Comparison of ENCODE assay signal across 16 cellular contexts in the genomic region with DNA sequence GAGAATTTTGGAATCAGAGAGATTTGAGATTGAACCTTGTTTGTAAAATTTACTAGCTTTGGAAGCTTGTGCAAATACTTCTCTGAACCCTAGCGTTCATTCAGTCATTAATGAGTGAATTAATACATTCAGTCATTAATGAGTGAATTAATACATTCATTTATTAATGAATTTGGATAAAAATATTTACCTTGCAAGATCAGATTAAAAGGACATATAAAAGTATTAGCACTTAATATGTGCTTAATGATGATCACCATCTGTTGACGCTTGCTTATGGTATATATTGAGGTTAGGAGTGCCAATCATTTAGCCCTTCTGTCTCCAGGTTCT. TPM values are rescaled to one million over a fixed set of nuclear protein-coding genes. Genes with fewer than 3 reads are reported as not detected.
DNase-seq lines count a peak whose midpoint lies in the region; ATAC-seq, FAIRE-seq and TF ChIP-seq lines count a peak whose summit lies in the region.
"Had no signal": no experiment of that assay in that cellular context is flagged by ENCODE, and none has a peak within 500 bp of the region (broad histone marks: within the 10 kb centered on the region; RNA-seq: fewer than 3 reads in every experiment).

No MANE protein-coding gene starts in this region.

- no peak overlapping the region for H3K27ac Mint-ChIP-seq in activated T-helper 2 cell treated with anti-CD3 and anti-CD28 coated beads, Interferon-gamma antibody, Interleukin-2, Interleukin-4, amounts not matched to agents 10 μg/mL and 5 μg/mL and 100 μg/mL, durations not matched to agents 14 hours and 24 hours and 36 hours
- H3K27ac Mint-ChIP-seq: activated CD4-positive, alpha-beta memory T cell treated with anti-CD3 and anti-CD28 coated beads, Interleukin-2, amount 10 ng/mL, durations not matched to agents 7 days and 5 days had no signal

- H3K9ac ChIP-seq in HepG2 (ENCODE audit: insufficient read depth, low read depth, low read length) (peak overlapping the region; percentile 53), smooth muscle cell (ENCODE audit: low read depth) (peak overlapping the region; percentile 10)

- peaks cover 38% of the 10 kb centered on the region for H3K4me1 Mint-ChIP-seq in activated T-helper 2 cell treated with anti-CD3 and anti-CD28 coated beads, Interferon-gamma antibody, Interleukin-2, Interleukin-4, amounts not matched to agents 10 μg/mL and 5 μg/mL and 100 μg/mL, durations not matched to agents 14 hours and 24 hours and 36 hours (ENCODE audit: low read depth)

- peak overlapping the region; percentile 67 for H3K4me2 ChIP-seq in HepG2 (ENCODE audit: low read depth, low read length)
- peak overlapping the region; percentile 81 for H3K4me2 ChIP-seq in smooth muscle cell

- no peaks in the 10 kb centered on the region for H3K27me3 Mint-ChIP-seq in activated T-helper 2 cell treated with anti-CD3 and anti-CD28 coated beads, Interferon-gamma antibody, Interleukin-2, Interleukin-4, amounts not matched to agents 10 μg/mL and 5 μg/mL and 100 μg/mL, durations not matched to agents 14 hours and 24 hours and 36 hours (ENCODE audit: low read depth)
- H3K27me3 Mint-ChIP-seq: activated CD4-positive, alpha-beta memory T cell treated with anti-CD3 and anti-CD28 coated beads, Interleukin-2, amount 10 ng/mL, durations not matched to agents 7 days and 5 days; CD8-positive, alpha-beta memory T cell had no signal

- no peak overlapping the region for H3K4me3 Mint-ChIP-seq in activated T-helper 2 cell treated with anti-CD3 and anti-CD28 coated beads, Interferon-gamma antibody, Interleukin-2, Interleukin-4, amounts not matched to agents 10 μg/mL and 5 μg/mL and 100 μg/mL, durations not matched to agents 14 hours and 24 hours and 36 hours (ENCODE audit: low read depth)
- H3K4me3 Mint-ChIP-seq: activated CD4-positive, alpha-beta memory T cell treated with anti-CD3 and anti-CD28 coated beads, Interleukin-2, amount 10 ng/mL, durations not matched to agents 7 days and 5 days had no signal

- H3K4me1 ChIP-seq in Panc1 (ENCODE audit: control insufficient read depth, insufficient read depth, low read length) (peaks cover 48% of the 10 kb centered on the region), HepG2 (ENCODE audit: insufficient read depth, low read length) (peaks cover 100% of the 10 kb centered on the region), smooth muscle cell (ENCODE audit: low read depth) (peaks cover 43% of the 10 kb centered on the region)
- H3K4me1 ChIP-seq: gastrocnemius medialis had no signal

- H3K79me2 ChIP-seq in HepG2 (ENCODE audit: insufficient read depth, low read length) (peaks cover 99% of the 10 kb centered on the region), smooth muscle cell (ENCODE audit: low read depth) (peaks cover 67% of the 10 kb centered on the region)

- intact Hi-C loops in Panc1 (cut with micrococcal nuclease; ENCODE audit: unreplicated experiment) (loop anchor here (1.0 kb wide), 1 partner anchor 100 kb away; no protein-coding TSS in a partner anchor), HepG2 (cut with micrococcal nuclease; ENCODE audit: unreplicated experiment) (loop anchor here (1.0 to 5.0 kb wide), 3 partner anchors 100 to 344 kb away; no protein-coding TSS in a partner anchor)
- intact Hi-C loops in activated T-helper 2 cell treated with anti-CD3 and anti-CD28 coated beads, Interferon-gamma antibody, Interleukin-2, Interleukin-4, amounts not matched to agents 10 μg/mL and 5 μg/mL and 100 μg/mL, durations not matched to agents 14 hours and 24 hours and 36 hours (cut with micrococcal nuclease), result loop anchor here (1.0 to 10.0 kb wide), 2 partner anchors 61 to 100 kb away; no protein-coding TSS in a partner anchor

- in situ Hi-C loops in Panc1 (cut with HindIII; ENCODE audit: low pct_unique_long_range_greater_than_20kb, low sequenced_read_pairs), result no loop called here
- in situ Hi-C loops in HepG2 (cut with HindIII; ENCODE audit: extremely low pct_ligation_motif_present, low pct_unique_long_range_greater_than_20kb), result loop anchor here (5.0 to 25.0 kb wide), 2 partner anchors 99 to 334 kb away; no protein-coding TSS in a partner anchor

- WGBS in HepG2 (ENCODE audit: low lambda C conversion rate), result 78% methylated on average over 2 of the region's 2 CpGs
- 81% methylated on average over 2 of the region's 2 CpGs for WGBS in smooth muscle cell (ENCODE audit: low lambda C conversion rate)

- H2AFZ ChIP-seq in HepG2 (ENCODE audit: low read length) (no peak overlapping the region), smooth muscle cell (ENCODE audit: low read depth) (no peak overlapping the region)

- H3K27me3 ChIP-seq in Panc1 (ENCODE audit: control insufficient read depth, insufficient read depth, low read length) (no peaks in the 10 kb centered on the region), HepG2 (ENCODE audit: control insufficient read depth in 1 of 2, insufficient read depth in 2 of 2, low read length in 2 of 2) (no peaks in the 10 kb centered on the region), smooth muscle cell (ENCODE audit: low read depth) (no peaks in the 10 kb centered on the region)
- H3K27me3 ChIP-seq: gastrocnemius medialis, thyroid gland had no signal

- no TSS peak for BruUV-seq in Panc1 (replicated peaks; lab: Mats Ljungman, UMichigan)
- no TSS peak for BruUV-seq in HepG2 (replicated peaks; lab: Mats Ljungman, UMichigan)

- POLR2A ChIA-PET in Panc1 (lab: Charles Lee), result no interaction called here
- POLR2A ChIA-PET in HepG2 (lab: Yijun Ruan, JAX), result interaction anchor here (0.9 to 4.2 kb wide), 9 partner anchors 13 to 104 kb away, joined by 5 to 33 read pairs (median 7); no protein-coding TSS in a partner anchor

- H3K9me3 Mint-ChIP-seq in activated T-helper 2 cell treated with anti-CD3 and anti-CD28 coated beads, Interferon-gamma antibody, Interleukin-2, Interleukin-4, amounts not matched to agents 10 μg/mL and 5 μg/mL and 100 μg/mL, durations not matched to agents 14 hours and 24 hours and 36 hours, result no peaks in the 10 kb centered on the region
- H3K9me3 Mint-ChIP-seq: activated CD4-positive, alpha-beta memory T cell treated with anti-CD3 and anti-CD28 coated beads, Interleukin-2, amount 10 ng/mL, durations not matched to agents 7 days and 5 days; CD8-positive, alpha-beta memory T cell had no signal

- H3K36me3 Mint-ChIP-seq in activated T-helper 2 cell treated with anti-CD3 and anti-CD28 coated beads, Interferon-gamma antibody, Interleukin-2, Interleukin-4, amounts not matched to agents 10 μg/mL and 5 μg/mL and 100 μg/mL, durations not matched to agents 14 hours and 24 hours and 36 hours (ENCODE audit: low read depth), result peaks cover 3% of the 10 kb centered on the region

- no peak for TF ChIP-seq POLR2A in HepG2 (IDR thresholded peaks at IDR 0.05; ENCODE audit: insufficient read depth in 1 of 2, low read depth in 2 of 2, low read length in 2 of 2)

- DNase-seq in GM19239 (ENCODE audit: insufficient read length, low spot score) (no peak), Panc1 (ENCODE audit: low read depth, low spot score) (no peak), HepG2 (ENCODE audit: low spot score) (no peak), smooth muscle cell (lab: John Stamatoyannopoulos, UW; ENCODE audit: unreplicated experiment) (no peak), activated gamma-delta T cell (lab: John Stamatoyannopoulos, UW) (no peak), NCI-H128 (lab: John Stamatoyannopoulos, UW; ENCODE audit: unreplicated experiment) (no peak)
- DNase-seq in activated T-helper 2 cell treated with anti-CD3 and anti-CD28 coated beads, Interferon-gamma antibody, Interleukin-2, Interleukin-4, amounts not matched to agents 10 μg/mL and 5 μg/mL and 100 μg/mL, durations not matched to agents 14 hours and 24 hours and 36 hours (ENCODE audit: low spot score), result no peak
- DNase-seq: gastrocnemius medialis, lower lobe of right lung, NCI-H1436, NCI-H345 had no signal

- H3K4me3 ChIP-seq in Panc1 (ENCODE audit: low read depth in 2 of 2, low read length in 2 of 2), result no peak overlapping the region
- peak overlapping the region in 2 of 3 experiments; percentile 9 to 41; a peak in 2 of 6 replicates for H3K4me3 ChIP-seq in HepG2 (replicated peaks in 1 of 3; ENCODE audit: insufficient read depth in 1 of 3, low read depth in 2 of 3, low read length in 3 of 3)
- H3K4me3 ChIP-seq in smooth muscle cell, result peak overlapping the region; percentile 29
- H3K4me3 ChIP-seq: gastrocnemius medialis, GM12878, lower lobe of right lung, SK-N-MC, thyroid gland had no signal

- H3K9me3 ChIP-seq in Panc1 (ENCODE audit: control insufficient read depth, insufficient read depth, low read depth, low read length) (no peaks in the 10 kb centered on the region), HepG2 (ENCODE audit: low read length) (no peaks in the 10 kb centered on the region), smooth muscle cell (replicated peaks; ENCODE audit: low read depth) (no peaks in the 10 kb centered on the region)
- H3K9me3 ChIP-seq: gastrocnemius medialis, lower lobe of right lung, thyroid gland had no signal

- H3K36me3 ChIP-seq in Panc1 (ENCODE audit: control insufficient read depth, insufficient read depth, low read length) (no peaks in the 10 kb centered on the region), HepG2 (replicated peaks in 1 of 2; ENCODE audit: control insufficient read depth in 1 of 2, insufficient read depth in 2 of 2, low read length in 2 of 2) (peaks cover 4 to 22% of the 10 kb centered on the region in 2 experiments), smooth muscle cell (ENCODE audit: low read depth) (no peaks in the 10 kb centered on the region)
- H3K36me3 ChIP-seq: gastrocnemius medialis, lower lobe of right lung, thyroid gland had no signal

- FAIRE-seq in GM19239 (lab: Jason Lieb, UNC) (peak; percentile 18), HepG2 (lab: Jason Lieb, UNC) (no peak)
- FAIRE-seq: GM12878 had no signal

- TF ChIP-seq CTCF in Panc1 (IDR thresholded peaks at IDR 0.05) (no peak), HepG2 (CRISPR knock-in tag; IDR thresholded peaks at IDR 0.05) (no peak), smooth muscle cell (IDR thresholded peaks at IDR 0.05; ENCODE audit: borderline replicate concordance, insufficient read depth, poor library complexity, severe bottlenecking) (no peak)

- CTCF ChIA-PET in Panc1 (lab: Charles Lee), result no interaction called here
- CTCF ChIA-PET in HepG2 (lab: Yijun Ruan, JAX; ENCODE audit: low intra/inter-chr PET ratio, low total read pairs), result interaction anchor here (1.2 to 2.4 kb wide), 3 partner anchors 15 to 100 kb away, joined by 4 to 39 read pairs (median 4); no protein-coding TSS in a partner anchor

- TF ChIP-seq RAD21 in HepG2 (CRISPR knock-in tag; IDR thresholded peaks at IDR 0.05), result no peak

- TF ChIP-seq EP300 in HepG2 (IDR thresholded peaks at IDR 0.05; ENCODE audit: low read depth in 2 of 2, low read length in 2 of 2) (no peak), HepG2 (CRISPR knock-in tag; IDR thresholded peaks at IDR 0.05; ENCODE audit: borderline replicate concordance) (no peak)

- H3K27ac ChIP-seq in Panc1 (ENCODE audit: low read length) (peak overlapping the region; percentile 26; the same call in 1 of the 2 replicates), HepG2 (ENCODE audit: extremely low read length, insufficient read depth, low read length) (peak overlapping the region; percentile 78), smooth muscle cell (ENCODE audit: low read depth) (peak overlapping the region; percentile 78)
- H3K27ac ChIP-seq: gastrocnemius medialis, lower lobe of right lung, SK-N-MC, thyroid gland had no signal

- H3F3A ChIP-seq in smooth muscle cell (ENCODE audit: low read depth), result peaks cover 36% of the 10 kb centered on the region

- ATAC-seq in Panc1 (no peak), HepG2 (no peak)
- ATAC-seq: gastrocnemius medialis had no signal

- H4K20me1 ChIP-seq in HepG2 (ENCODE audit: insufficient read depth, low read length), result peaks cover 63% of the 10 kb centered on the region
- H4K20me1 ChIP-seq in smooth muscle cell (ENCODE audit: low read depth), result peaks cover 26% of the 10 kb centered on the region

RNA-seq across cellular contexts. Expression of a gene that starts 26.9 kb away (rescaled TPM):
- total RNA-seq in Panc1 (2021; ENCODE audit: unreplicated experiment) (107 TPM), HepG2 (2016; rRNA removed; fragmentation: Illumina TruSeq; extraction: Trizol) (243 and 362 TPM in 2 replicates), smooth muscle cell (46.2 and 55.9 TPM in 2 replicates)
- 47.3 TPM for polyA plus RNA-seq in Panc1 (2012; ENCODE audit: insufficient read length)
- total RNA-seq in HepG2 (2016; cell fraction: cytosol; rRNA removed; fragmentation: Illumina TruSeq; extraction: Trizol; ENCODE audit: low read depth), result 33.1 and 38.2 TPM in 2 replicates
- 236 and 353 TPM in 2 replicates for total RNA-seq in HepG2 (2016; cell fraction: insoluble cytoplasmic fraction; rRNA removed; fragmentation: Illumina TruSeq; extraction: Trizol)
- total RNA-seq in HepG2 (2016; cell fraction: membrane; rRNA removed; fragmentation: Illumina TruSeq; extraction: Trizol), result 84.2 and 89.8 TPM in 2 replicates
- total RNA-seq in HepG2 (2016; cell fraction: nucleus; rRNA removed; fragmentation: Illumina TruSeq; extraction: Trizol), result 261 and 283 TPM in 2 replicates
- polyA plus RNA-seq in HepG2 (2011; rRNA removed) (355 and 476 TPM in 2 replicates), smooth muscle cell (33.6 and 39.9 TPM in 2 replicates)
- 199 and 296 TPM in 2 replicates for polyA plus RNA-seq in HepG2 (2011; cell fraction: cytosol; rRNA removed)
- polyA plus RNA-seq in HepG2 (2011; cell fraction: nucleus; rRNA removed), result 364 and 369 TPM in 2 replicates
- polyA plus RNA-seq in HepG2 (2012), result 244 and 400 TPM in 2 replicates
- polyA plus RNA-seq in HepG2 (2016; cell fraction: cytosol; fragmentation: Illumina TruSeq; extraction: Trizol; ENCODE audit: low read depth), result 6.9 and 8.0 TPM in 2 replicates
- 247 and 266 TPM in 2 replicates for polyA plus RNA-seq in HepG2 (2016; cell fraction: insoluble cytoplasmic fraction; fragmentation: Illumina TruSeq; extraction: Trizol; ENCODE audit: low read depth)
- 32.1 and 33.7 TPM in 2 replicates for polyA plus RNA-seq in HepG2 (2016; cell fraction: membrane; fragmentation: Illumina TruSeq; extraction: Trizol; ENCODE audit: low read depth)
- polyA plus RNA-seq in HepG2 (2016; cell fraction: nucleus; fragmentation: Illumina TruSeq; extraction: Trizol; ENCODE audit: insufficient read depth, low read depth), result 219 and 231 TPM in 2 replicates
- polyA minus RNA-seq in HepG2 (2011; rRNA and poly(A)+ RNA removed; ENCODE audit: low replicate concordance), result 36.9 and 556 TPM in 2 replicates
- 400 and 421 TPM in 2 replicates for polyA minus RNA-seq in HepG2 (2011; cell fraction: cytosol; rRNA and poly(A)+ RNA removed)
- 1,279 and 1,350 TPM in 2 replicates for polyA minus RNA-seq in HepG2 (2011; cell fraction: nucleus; rRNA and poly(A)+ RNA removed)
- total RNA-seq in activated T-helper 2 cell treated with anti-CD3 and anti-CD28 coated beads, Interferon-gamma antibody, Interleukin-2, Interleukin-4, amounts not matched to agents 10 μg/mL and 5 μg/mL and 100 μg/mL, durations not matched to agents 14 hours and 24 hours and 36 hours, result 43.0 and 45.2 TPM in 2 replicates

Comparison
In these comparisons a context has a peak if more than half of its experiments do, and no peak if none do; other contexts are left out.
1. H3K27ac ChIP-seq: peak in every context shown above with its lines; median percentile 78 in HepG2; 78 in smooth muscle cell; 26 in Panc1.
2. H3K4me3 ChIP-seq: peak in HepG2 (2 of 3) and smooth muscle cell (single experiment); none in Panc1 (0 of 2).